Comparison of ENCODE assay signal across 7 cellular contexts in genomic region chr9:41234221-41234620, GRCh38. TPM values are rescaled to one million over a fixed set of nuclear protein-coding genes. Genes with fewer than 3 reads are reported as not detected.
DNase-seq lines count a peak whose midpoint lies in the region; ATAC-seq, FAIRE-seq and TF ChIP-seq lines count a peak whose summit lies in the region.
"Not testable (repeated sequence)": the region's sequence is repeated elsewhere in the genome, so short reads cannot be mapped to it uniquely, and the experiment has no call there.

No MANE protein-coding gene starts in this region.

- not testable (repeated sequence) for H3K79me2 ChIP-seq in astrocyte (ENCODE audit: insufficient read depth, low read length)

- not testable (repeated sequence) for H3K27me3 Mint-ChIP-seq in astrocyte (ENCODE audit: low read depth, unreplicated experiment)

- H3K4me3 Mint-ChIP-seq in astrocyte (ENCODE audit: unreplicated experiment), result not testable (repeated sequence)

- not testable (repeated sequence) for H3K9me3 ChIP-seq in astrocyte (ENCODE audit: insufficient read depth, low read depth, low read length)

- H3K36me3 Mint-ChIP-seq in astrocyte (ENCODE audit: low read depth, unreplicated experiment), result not testable (repeated sequence)

- not testable (repeated sequence) for H3K36me3 ChIP-seq in astrocyte (ENCODE audit: insufficient read depth, low read length)

- DNase-seq in astrocyte (ENCODE audit: low read depth), result not testable (repeated sequence)

- H4K20me1 ChIP-seq in astrocyte (ENCODE audit: insufficient read depth, low read length), result peaks cover 11% of the 10 kb centered on the region

- ATAC-seq in GM18867 (IDR thresholded peaks at IDR 0.05; ENCODE audit: unreplicated experiment), result peak; percentile 18
- peak; percentile 21 for ATAC-seq in GM19395 (IDR thresholded peaks at IDR 0.05; ENCODE audit: unreplicated experiment)
- ATAC-seq in GM21528 (IDR thresholded peaks at IDR 0.05; ENCODE audit: low FRiP score, unreplicated experiment), result peak; percentile 3
- peak; percentile 13 for ATAC-seq in HG02759 (IDR thresholded peaks at IDR 0.05; ENCODE audit: unreplicated experiment)
- peak; percentile 11 for ATAC-seq in HG03045 (IDR thresholded peaks at IDR 0.05; ENCODE audit: unreplicated experiment)
- ATAC-seq in HG03520 (IDR thresholded peaks at IDR 0.05; ENCODE audit: unreplicated experiment), result peak; percentile 8

- peak overlapping the region; percentile 53 for H3K4me3 ChIP-seq in astrocyte (ENCODE audit: insufficient read depth, low read depth, low read length)

- not testable (repeated sequence) for H3K4me1 Mint-ChIP-seq in astrocyte (ENCODE audit: low read depth, unreplicated experiment)

- H3K9ac ChIP-seq in astrocyte (ENCODE audit: low read length), result not testable (repeated sequence)

- not testable (repeated sequence) for H3K9me3 Mint-ChIP-seq in astrocyte (ENCODE audit: unreplicated experiment)

- not testable (repeated sequence) for H2AFZ ChIP-seq in astrocyte (ENCODE audit: low read depth, low read length)

- not testable (repeated sequence) for TF ChIP-seq CTCF in astrocyte (IDR thresholded peaks at IDR 0.05; ENCODE audit: insufficient read depth, low read depth, low read length)

- not testable (repeated sequence) for H3K27ac Mint-ChIP-seq in astrocyte (ENCODE audit: unreplicated experiment)

- H3K27ac ChIP-seq in astrocyte (ENCODE audit: low read depth, low read length), result not testable (repeated sequence)

- not testable (repeated sequence) for FAIRE-seq in astrocyte (lab: Jason Lieb, UNC)

- not testable (repeated sequence) for H3K27me3 ChIP-seq in astrocyte (ENCODE audit: insufficient read depth, low read length)

- H3K4me1 ChIP-seq in astrocyte (ENCODE audit: insufficient read depth, low read length), result not testable (repeated sequence)

- H3K4me2 ChIP-seq in astrocyte (ENCODE audit: low read length), result not testable (repeated sequence)

RNA-seq across cellular contexts. Expression of gene ZNG1F, which starts 45.1 kb away (rescaled TPM):
- 9.5 and 10.9 TPM in 2 replicates for total RNA-seq in astrocyte
